8 cellular contexts compared by ENCODE assay signal in the genomic region with DNA sequence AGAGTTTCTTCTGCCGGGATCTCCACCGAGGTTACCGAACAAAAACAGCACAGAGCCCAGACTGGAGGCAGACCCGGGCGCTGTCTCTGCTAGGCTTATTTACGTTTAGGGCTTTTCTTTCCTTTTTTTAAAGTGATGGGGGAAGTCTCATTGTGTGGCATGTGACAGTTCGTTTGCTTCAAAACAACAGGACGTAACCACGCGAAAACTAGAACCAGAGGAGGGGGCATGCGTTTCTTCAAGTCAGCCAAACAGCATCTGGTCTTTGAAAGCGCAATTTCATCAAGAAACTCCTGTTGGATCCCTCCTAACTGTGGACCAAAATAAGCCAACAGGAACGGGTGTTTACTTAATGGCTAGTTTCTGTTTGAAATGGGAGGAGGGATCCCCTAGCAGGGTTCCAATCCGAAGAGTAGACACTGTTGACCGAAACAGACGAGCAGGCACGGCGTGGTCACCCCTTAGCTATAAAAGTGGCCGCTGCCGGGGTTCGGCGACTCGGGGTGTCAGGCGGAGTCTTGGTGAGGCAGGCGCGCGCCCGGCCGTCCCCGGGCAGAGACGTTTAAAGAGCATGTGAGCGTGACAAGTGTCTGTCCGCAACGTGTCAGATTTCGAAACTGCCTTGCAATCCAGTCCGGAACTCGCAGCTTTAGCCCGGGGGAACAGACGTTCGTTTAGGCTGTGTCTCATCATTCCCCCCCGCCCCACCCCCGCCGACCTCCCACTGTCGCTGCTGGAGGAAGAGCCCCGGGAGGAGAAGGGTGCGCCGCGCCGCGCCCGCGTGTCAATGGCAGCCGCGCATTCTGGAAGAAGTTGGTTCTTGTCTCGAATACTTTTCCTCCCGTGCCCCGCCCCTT. TPM values are rescaled to one million over a fixed set of nuclear protein-coding genes. Genes with fewer than 3 reads are reported as not detected.
DNase-seq lines count a peak whose midpoint lies in the region; ATAC-seq and TF ChIP-seq lines count a peak whose summit lies in the region.

No MANE protein-coding gene starts in this region.

- H3K4me1 ChIP-seq in SJSA1 (replicated peaks) (peaks cover 23% of the 10 kb centered on the region), ovary (ENCODE audit: insufficient read depth) (peaks cover 6% of the 10 kb centered on the region), thyroid gland (peaks cover 18 to 21% of the 10 kb centered on the region in 2 donors)

- H3K27ac ChIP-seq in SJSA1 (peak overlapping the region; percentile 91), ovary (peak overlapping the region; percentile 72 to 97), thyroid gland (peak overlapping the region; percentile 93 to 100 (median 98))

- DNase-seq in COR-L47 (lab: John Stamatoyannopoulos, UW): peak; percentile 79
- peak; percentile 77 for DNase-seq in HT1080 (ENCODE audit: low read depth)
- DNase-seq in SJSA1 (ENCODE audit: low read depth in 1 of 2, low spot score in 2 of 2): peak; percentile 87 to 92
- peak; percentile 83 for DNase-seq in activated naive CD4-positive, alpha-beta T cell treated with Interleukin-2 at 50 U/mL for 16 hours
- peak; percentile 68 for DNase-seq in germinal center (ENCODE audit: low spot score)
- peak; percentile 63 to 81 (median 75) for DNase-seq in ovary
- peak; percentile 86 to 90 for DNase-seq in thyroid gland

- H3K27me3 ChIP-seq in SJSA1 (replicated peaks) (no peaks in the 10 kb centered on the region), ovary (no peaks in the 10 kb centered on the region), thyroid gland (no peaks in the 10 kb centered on the region)

- H3K9me3 ChIP-seq in SJSA1 (replicated peaks) (no peaks in the 10 kb centered on the region), ovary (no peaks in the 10 kb centered on the region), thyroid gland (no peaks in the 10 kb centered on the region)

- WGBS in ovary, 3 donors: 0% methylated on average over 47 to 57 of the region's 57 CpGs
- 0% methylated on average over 29 to 43 of the region's 57 CpGs for WGBS in thyroid gland, 2 donors

- H3K4me3 ChIP-seq in SJSA1 (peak overlapping the region; percentile 67), ovary (peak overlapping the region; percentile 66), thyroid gland (replicated peaks in 1 of 3) (peak overlapping the region; percentile 3 to 96 (median 85))

- intact Hi-C loops in ovary (cut with DNase I): loop anchor here in 3 of 4 donors (5.0 kb wide), 3 partner anchors 143 to 218 kb away; partner anchors contain the start of gene MYL12B (in 1 of the 3)
- intact Hi-C loops in thyroid gland (cut with DNase I): no loop called here

- peak; percentile 37 for ATAC-seq in GM19468 (IDR thresholded peaks at IDR 0.05; ENCODE audit: extremely low read depth, unreplicated experiment)

- TF ChIP-seq CTCF in ovary (IDR thresholded peaks at IDR 0.05) (no peak), thyroid gland (IDR thresholded peaks at IDR 0.05) (no peak)

- TF ChIP-seq POLR2A in ovary (IDR thresholded peaks at IDR 0.05) (peak; percentile 58), thyroid gland (IDR thresholded peaks at IDR 0.05) (peak; percentile 74 to 89)

- H3K36me3 ChIP-seq in SJSA1 (peaks cover 14% of the 10 kb centered on the region), ovary (no peaks in the 10 kb centered on the region), thyroid gland (no peaks in the 10 kb centered on the region)

- no peak for TF ChIP-seq EP300 in ovary (IDR thresholded peaks at IDR 0.05)

RNA-seq across cellular contexts. Expression of gene TGIF1, which starts 0.9 kb away (rescaled TPM):
- 54.9 and 61.9 TPM in 2 replicates for total RNA-seq in HT1080 (2014; rRNA removed; shearing (Covaris generic))
- 54.7 and 62.9 TPM in 2 replicates for polyA plus RNA-seq in HT1080 (2015; cell fraction: cytosol; rRNA removed)
- polyA plus RNA-seq in HT1080 (2015; cell fraction: nucleus; rRNA removed): 80.0 and 81.2 TPM in 2 replicates
- total RNA-seq in SJSA1 (2014; rRNA removed; shearing (Covaris generic)): 37.5 and 41.9 TPM in 2 replicates
- total RNA-seq in ovary (10 to 100 TPM; 30.9 to 93.4 (median 55.6) TPM), thyroid gland (10 to 100 TPM; 46.4 to 62.3 (median 52.3) TPM)
- 10 to 100 TPM; 68.0 to 78.1 TPM for polyA plus RNA-seq in ovary

Comparison
In these comparisons a context has a peak if more than half of its experiments do, and no peak if none do; other contexts are left out.
1. Peak in every context shown above with its lines: DNase-seq, ATAC-seq, H3K4me3 ChIP-seq and H3K27ac ChIP-seq.